Comparison of ENCODE assay signal across 12 cellular contexts in genomic region chr11:130631119-130631518, GRCh38.
DNase-seq lines count a peak whose midpoint lies in the region; ATAC-seq and TF ChIP-seq lines count a peak whose summit lies in the region.
"Had no signal": no experiment of that assay in that cellular context is flagged by ENCODE, and none has a peak within 500 bp of the region (broad histone marks: within the 10 kb centered on the region; RNA-seq: fewer than 3 reads in every experiment).

No MANE protein-coding gene starts in this region.

- DNase-seq in A172 (ENCODE audit: low spot score): peak; percentile 87
- DNase-seq in GM12865 (ENCODE audit: low read depth): peak; percentile 54
- DNase-seq in NCI-H82 treated with DMSO at 0.1 percent for 48 hours (lab: John Stamatoyannopoulos, UW; ENCODE audit: unreplicated experiment): no peak
- no peak for DNase-seq in vagina (ENCODE audit: extremely low spot score in 2 of 2)
- DNase-seq in mesothelial cell of epicardium (ENCODE audit: low spot score in 2 of 2, unreplicated experiment in 2 of 2): no peak
- DNase-seq: Caco-2, left ventricle myocardium superior, Peyer's patch had no signal

- H3K36me3 ChIP-seq in vagina: no peaks in the 10 kb centered on the region
- H3K36me3 ChIP-seq: Peyer's patch had no signal

- H3K4me1 Mint-ChIP-seq in mesothelial cell of epicardium: peaks cover 13% of the 10 kb centered on the region

- intact Hi-C loops in vagina (cut with DNase I): no loop called here

- no peaks in the 10 kb centered on the region for H3K4me1 ChIP-seq in vagina
- H3K4me1 ChIP-seq: Caco-2, Peyer's patch had no signal

- no peak overlapping the region for H3K27ac Mint-ChIP-seq in mesothelial cell of epicardium

- H3K4me3 Mint-ChIP-seq in mesothelial cell of epicardium: no peak overlapping the region

- no peaks in the 10 kb centered on the region for H3K36me3 Mint-ChIP-seq in mesothelial cell of epicardium

- H3K4me3 ChIP-seq in GM12865 (ENCODE audit: low read depth, low read length): no peak overlapping the region
- no peak overlapping the region for H3K4me3 ChIP-seq in vagina
- H3K4me3 ChIP-seq: Peyer's patch had no signal

- no peaks in the 10 kb centered on the region for H3K9me3 Mint-ChIP-seq in mesothelial cell of epicardium

- H3K27me3 Mint-ChIP-seq in mesothelial cell of epicardium (ENCODE audit: low read depth): peaks cover under 1% of the 10 kb centered on the region

- H3K9me3 ChIP-seq in vagina: no peaks in the 10 kb centered on the region
- H3K9me3 ChIP-seq: Caco-2, Peyer's patch had no signal

- no peak for TF ChIP-seq POLR2A in vagina (IDR thresholded peaks at IDR 0.05)

- no peak overlapping the region for H3K27ac ChIP-seq in vagina
- H3K27ac ChIP-seq: Peyer's patch had no signal

- ATAC-seq in SK-N-SH treated with all-trans-retinoic acid at 6 μM for 48 hours (peak; percentile 77), esophagus mucosa (peak; percentile 96), HG02840 (IDR thresholded peaks at IDR 0.05; ENCODE audit: low FRiP score, unreplicated experiment) (no peak)
- ATAC-seq: left ventricle myocardium superior, sciatic nerve had no signal

- H3K27me3 ChIP-seq in vagina: no peaks in the 10 kb centered on the region
- H3K27me3 ChIP-seq: Peyer's patch had no signal

- TF ChIP-seq CTCF in GM12865 (IDR thresholded peaks at IDR 0.05; ENCODE audit: insufficient read depth, low read depth, low read length, missing control alignments): no peak
- no peak for TF ChIP-seq CTCF in vagina (IDR thresholded peaks at IDR 0.05)
- no peak for TF ChIP-seq CTCF in mesothelial cell of epicardium (IDR thresholded peaks at IDR 0.05; ENCODE audit: unreplicated experiment)

TF ChIP-seq in SK-N-SH treated with all-trans-retinoic acid at 6 μM for 48 hours, 23 proteins besides CTCF, POLR2A, EP300 and RAD21:
- TF ChIP-seq OSR1 (CRISPR knock-in tag; IDR thresholded peaks at IDR 0.05) (no peak), ZNF565 (CRISPR knock-in tag; conservative IDR thresholded peaks at IDR 0.05; ENCODE audit: low read depth) (no peak), ZNF8 (CRISPR knock-in tag; IDR thresholded peaks at IDR 0.05) (no peak), ESRRG (CRISPR knock-in tag; IDR thresholded peaks at IDR 0.05) (no peak), SNAI2 (CRISPR knock-in tag; IDR thresholded peaks at IDR 0.05) (no peak), PATZ1 (CRISPR knock-in tag; IDR thresholded peaks at IDR 0.05; ENCODE audit: borderline replicate concordance) (no peak), ISL1 (CRISPR knock-in tag; IDR thresholded peaks at IDR 0.05) (no peak), ZNF70 (CRISPR knock-in tag; IDR thresholded peaks at IDR 0.05) (no peak), PPARA (CRISPR knock-in tag; IDR thresholded peaks at IDR 0.05; ENCODE audit: borderline replicate concordance) (no peak), RARB (CRISPR knock-in tag; IDR thresholded peaks at IDR 0.05) (no peak), CREB5 (CRISPR knock-in tag; IDR thresholded peaks at IDR 0.05; ENCODE audit: low read depth) (no peak), TSHZ2 (CRISPR knock-in tag; IDR thresholded peaks at IDR 0.05) (no peak), POU6F1 (CRISPR knock-in tag; IDR thresholded peaks at IDR 0.05; ENCODE audit: borderline replicate concordance, low read depth) (no peak), TOX (CRISPR knock-in tag; IDR thresholded peaks at IDR 0.05; ENCODE audit: borderline replicate concordance) (no peak)

Comparison
In these comparisons a context has a peak if more than half of its experiments do, and no peak if none do; other contexts are left out.
1. DNase-seq: peak in A172 (single experiment) and GM12865 (single experiment); none in NCI-H82 treated with DMSO at 0.1 percent for 48 hours (single experiment), vagina (0 of 2) and mesothelial cell of epicardium (0 of 2).